15 cellular contexts compared by ENCODE assay signal in genomic region chr11:65852508-65853248, GRCh38. TPM values are rescaled to one million over a fixed set of nuclear protein-coding genes. Genes with fewer than 3 reads are reported as not detected.
DNase-seq lines count a peak whose midpoint lies in the region; ATAC-seq, FAIRE-seq and TF ChIP-seq lines count a peak whose summit lies in the region.
"Had no signal": no experiment of that assay in that cellular context is flagged by ENCODE, and none has a peak within 500 bp of the region (broad histone marks: within the 10 kb centered on the region; RNA-seq: fewer than 3 reads in every experiment).

No MANE protein-coding gene starts in this region.

- peaks cover 51% of the 10 kb centered on the region for H3K36me3 Mint-ChIP-seq in MCF 10A (ENCODE audit: insufficient read depth, unreplicated experiment)

- ATAC-seq in RWPE2 (ENCODE audit: low read depth): 0 out of 3 replicates have a peak, but pooled peaks have one; percentile 4
- ATAC-seq: gastroesophageal sphincter had no signal

- H3K4me1 Mint-ChIP-seq in MCF 10A (ENCODE audit: insufficient read depth, unreplicated experiment): peaks cover 9% of the 10 kb centered on the region

- DNase-seq in MCF 10A (ENCODE audit: unreplicated experiment): no peak
- no peak for DNase-seq in breast epithelium (ENCODE audit: low spot score in 2 of 2)
- DNase-seq in RWPE2 (ENCODE audit: low spot score): no peak
- DNase-seq in kidney: peak; percentile 80
- peak; percentile 66 to 73 for DNase-seq in suprapubic skin (ENCODE audit: low spot score in 2 of 2)
- no peak for DNase-seq in NCI-H2196 (lab: John Stamatoyannopoulos, UW; ENCODE audit: unreplicated experiment)
- DNase-seq in HuH-7.5 (ENCODE audit: low spot score): no peak
- no peak for DNase-seq in NCI-H1417 (lab: John Stamatoyannopoulos, UW)
- DNase-seq: amygdala; effector CD4-positive, alpha-beta T cell; NCI-H1048; NCI-H510A; PC-3; uterus had no signal

- POLR2A ChIA-PET in MCF 10A (lab: Yijun Ruan, JAX): interaction anchor here (0.5 to 1.1 kb wide), 4 partner anchors 25 to 196 kb away, joined by 3 read pairs; partner anchors contain the start of genes FIBP and KAT5

- peaks cover 3 to 8% of the 10 kb centered on the region in 2 donors for H3K4me1 ChIP-seq in breast epithelium
- H3K4me1 ChIP-seq in RWPE2 (ENCODE audit: insufficient read depth, poor library complexity, severe bottlenecking): no peaks in the 10 kb centered on the region
- H3K4me1 ChIP-seq in kidney (ENCODE audit: control insufficient read depth in 1 of 2, insufficient read depth in 1 of 2, low read depth in 1 of 2, low read length in 2 of 2): peaks cover 9 to 14% of the 10 kb centered on the region in 2 donors
- peaks cover 44% of the 10 kb centered on the region for H3K4me1 ChIP-seq in suprapubic skin

- H3K27ac Mint-ChIP-seq in MCF 10A (ENCODE audit: low read depth, unreplicated experiment): peak overlapping the region; percentile 19

- H3K36me3 ChIP-seq in breast epithelium: no peaks in the 10 kb centered on the region
- H3K36me3 ChIP-seq in RWPE2 (ENCODE audit: low read depth): peaks cover 46% of the 10 kb centered on the region
- peaks cover 24 to 26% of the 10 kb centered on the region in 2 donors for H3K36me3 ChIP-seq in kidney (ENCODE audit: control insufficient read depth in 1 of 2, insufficient read depth in 2 of 2, low read length in 2 of 2)
- H3K36me3 ChIP-seq in suprapubic skin: peaks cover 54% of the 10 kb centered on the region
- H3K36me3 ChIP-seq: uterus had no signal

- H3K27me3 Mint-ChIP-seq in MCF 10A (ENCODE audit: insufficient read depth, unreplicated experiment): no peaks in the 10 kb centered on the region

- no peak for TF ChIP-seq EP300 in suprapubic skin (IDR thresholded peaks at IDR 0.05)

- intact Hi-C loops in MCF 10A (cut with micrococcal nuclease): no loop called here
- intact Hi-C loops in breast epithelium (cut with DNase I; ENCODE audit: low total_unique reads): no loop called here
- intact Hi-C loops in kidney (cut with DNase I): no loop called here

- TF ChIP-seq CTCF in MCF 10A (IDR thresholded peaks at IDR 0.05; ENCODE audit: unreplicated experiment): no peak
- no peak for TF ChIP-seq CTCF in breast epithelium (IDR thresholded peaks at IDR 0.05)
- TF ChIP-seq CTCF in RWPE2 (IDR thresholded peaks at IDR 0.05; ENCODE audit: poor library complexity, severe bottlenecking): no peak
- TF ChIP-seq CTCF in kidney (IDR thresholded peaks at IDR 0.05; ENCODE audit: borderline replicate concordance, extremely low read depth, insufficient read depth): no peak
- no peak for TF ChIP-seq CTCF in suprapubic skin (IDR thresholded peaks at IDR 0.05)

- no peaks in the 10 kb centered on the region for H3K9me3 Mint-ChIP-seq in MCF 10A (ENCODE audit: unreplicated experiment)

- H3K27ac ChIP-seq in breast epithelium (no peak overlapping the region), RWPE2 (ENCODE audit: poor library complexity, severe bottlenecking) (no peak overlapping the region), kidney (ENCODE audit: low read depth in 2 of 2, low read length in 2 of 2) (no peak overlapping the region), suprapubic skin (no peak overlapping the region)
- H3K27ac ChIP-seq: gastroesophageal sphincter, uterus had no signal

- 67% methylated on average over 29 of the region's 33 CpGs for WGBS in suprapubic skin

- H3K4me3 Mint-ChIP-seq in MCF 10A (ENCODE audit: unreplicated experiment): no peak overlapping the region

- H3K4me3 ChIP-seq in breast epithelium (no peak overlapping the region), RWPE2 (ENCODE audit: severe bottlenecking) (no peak overlapping the region), kidney (ENCODE audit: low read length in 2 of 2) (no peak overlapping the region), suprapubic skin (no peak overlapping the region)
- H3K4me3 ChIP-seq: gastroesophageal sphincter, uterus had no signal

- no peak for FAIRE-seq in kidney (lab: Jason Lieb, UNC)

- CTCF ChIA-PET in MCF 10A (lab: Yijun Ruan, JAX): interaction anchor here (0.5 to 2.3 kb wide), 6 partner anchors 10 to 108 kb away, joined by 3 to 7 read pairs (median 4); no protein-coding TSS in a partner anchor

- BruUV-seq in MCF 10A (replicated peaks; lab: Mats Ljungman, UMichigan): no TSS peak

- TF ChIP-seq POLR2A in breast epithelium (IDR thresholded peaks at IDR 0.05) (no peak), suprapubic skin (IDR thresholded peaks at IDR 0.05) (no peak)

- peaks cover 0 to 8% of the 10 kb centered on the region in 2 donors for H3K9me3 ChIP-seq in breast epithelium
- no peaks in the 10 kb centered on the region for H3K9me3 ChIP-seq in RWPE2 (ENCODE audit: severe bottlenecking)
- H3K9me3 ChIP-seq in kidney (ENCODE audit: control insufficient read depth in 1 of 2, low read length in 2 of 2): peaks cover 0 to 6% of the 10 kb centered on the region in 2 donors
- H3K9me3 ChIP-seq in suprapubic skin: no peaks in the 10 kb centered on the region
- H3K9me3 ChIP-seq: uterus had no signal

- no peaks in the 10 kb centered on the region for H3K27me3 ChIP-seq in breast epithelium
- no peaks in the 10 kb centered on the region for H3K27me3 ChIP-seq in RWPE2 (ENCODE audit: insufficient read depth, poor library complexity, severe bottlenecking)
- no peaks in the 10 kb centered on the region for H3K27me3 ChIP-seq in suprapubic skin
- H3K27me3 ChIP-seq: gastroesophageal sphincter, uterus had no signal

- H3K9ac ChIP-seq in kidney (ENCODE audit: low read length in 2 of 2): no peak overlapping the region

RNA-seq across cellular contexts. Expression of gene CFL1, which starts 5.3 kb away (rescaled TPM):
- total RNA-seq in MCF 10A (2022) (589 and 611 TPM in 2 replicates), breast epithelium (100 to 1,000 TPM; 407 to 564 (median 453) TPM), kidney (705 TPM), suprapubic skin (100 to 1,000 TPM; 331 to 608 (median 584) TPM)
- polyA plus RNA-seq in kidney (ENCODE audit: insufficient read depth, low read depth, low replicate concordance): 846 TPM

RNA-seq across cellular contexts. Expression of gene MUS81, which starts 7.6 kb away (rescaled TPM):
- total RNA-seq in MCF 10A (2022) (59.0 and 77.6 TPM in 2 replicates), breast epithelium (10 to 100 TPM; 29.8 to 44.6 (median 42.9) TPM), kidney (54.9 TPM), suprapubic skin (10 to 100 TPM; 22.8 to 46.2 (median 32.2) TPM)
- 31.2 TPM for polyA plus RNA-seq in kidney (ENCODE audit: insufficient read depth, low read depth, low replicate concordance)

RNA-seq across cellular contexts. Expression of gene SNX32, which starts 18.9 kb away (rescaled TPM):
- total RNA-seq in MCF 10A (2022) (not detected in 2 replicates), breast epithelium (1 to 10 TPM in 1 of 3 donors, under 1 TPM in 2; 0.15 to 2.3 (median 0.48) TPM), kidney (1.0 TPM), suprapubic skin (1 to 10 TPM in 1 of 4 donors, under 1 TPM in 1, not detected in 2; 0.76 to 1.1 TPM)
- 0.43 TPM for polyA plus RNA-seq in kidney (ENCODE audit: insufficient read depth, low read depth, low replicate concordance)
- total RNA-seq: PC-3 had no signal

RNA-seq across cellular contexts. Expression of gene EFEMP2, which starts 19.9 kb away (rescaled TPM):
- 2.4 and 3.3 TPM in 2 replicates for total RNA-seq in MCF 10A (2022)
- total RNA-seq in breast epithelium: 10 to 100 TPM; 34.5 to 75.0 (median 57.0) TPM
- 64.2 TPM for total RNA-seq in kidney
- 60.0 TPM for polyA plus RNA-seq in kidney (ENCODE audit: insufficient read depth, low read depth, low replicate concordance)
- total RNA-seq in suprapubic skin: 10 to 100 TPM in 3 of 4 donors, 1 to 10 TPM in 1; 7.3 to 22.0 (median 13.0) TPM

RNA-seq across cellular contexts. Expression of gene CTSW, which starts 27.0 kb away (rescaled TPM):
- total RNA-seq in MCF 10A (2022) (not detected in 2 replicates), breast epithelium (1 to 10 TPM; 1.6 to 4.0 (median 1.9) TPM), kidney (3.9 TPM), suprapubic skin (1 to 10 TPM in 2 of 4 donors, under 1 TPM in 1, not detected in 1; 0.76 to 5.0 (median 1.4) TPM)
- polyA plus RNA-seq in kidney (ENCODE audit: insufficient read depth, low read depth, low replicate concordance): 1.3 TPM

Comparison
In these comparisons a context has a peak if more than half of its experiments do, and no peak if none do; other contexts are left out.
1. DNase-seq: peak in kidney (single experiment) and suprapubic skin (2 of 2); none in MCF 10A (single experiment), breast epithelium (0 of 2), RWPE2 (single experiment), NCI-H2196 (single experiment), HuH-7.5 (single experiment) and NCI-H1417 (0 of 3).